In genomic region chr19:13051581-13052165, GRCh38 we compare ENCODE assay signal across 8 cellular contexts. TPM values are rescaled to one million over a fixed set of nuclear protein-coding genes. Genes with fewer than 3 reads are reported as not detected.
DNase-seq lines count a peak whose midpoint lies in the region; ATAC-seq and TF ChIP-seq lines count a peak whose summit lies in the region.

No MANE protein-coding gene starts in this region.

- H3K27me3 Mint-ChIP-seq in WTC11 (ENCODE audit: low read depth) = peaks cover 99% of the 10 kb centered on the region

- H3K27me3 ChIP-seq in KMS-11 (ENCODE audit: insufficient read depth, low read depth) (peaks cover 51% of the 10 kb centered on the region), psoas muscle (ENCODE audit: insufficient read depth in 3 of 3, low read length in 2 of 3) (no peaks in the 10 kb centered on the region)

- H3K27ac Mint-ChIP-seq in WTC11 = no peak overlapping the region

- DNase-seq in COLO668 (lab: John Stamatoyannopoulos, UW; ENCODE audit: unreplicated experiment) (peak; percentile 66), WTC11 (ENCODE audit: low spot score) (peak; percentile 89), fibroblast of villous mesenchyme (ENCODE audit: low read depth) (peak; percentile 78), psoas muscle (peak; percentile 74 to 88), NCI-H446 (lab: John Stamatoyannopoulos, UW) (no peak), GM20000 (ENCODE audit: low spot score) (no peak)

- CTCF ChIA-PET in WTC11 (lab: Charles Lee) = interaction anchor here (0.7 to 12.4 kb wide), 7 partner anchors 9 to 143 kb away, joined by 3 to 293 read pairs (median 40); no protein-coding TSS in a partner anchor

- POLR2A ChIA-PET in WTC11 (lab: Charles Lee) = no interaction called here

- peak overlapping the region; percentile 78 for H3K4me2 ChIP-seq in KMS-11

- H3K4me1 Mint-ChIP-seq in WTC11 = peaks cover 43% of the 10 kb centered on the region

- H3K4me3 ChIP-seq in KMS-11 (IDR thresholded peaks at IDR 0.05; ENCODE audit: insufficient read depth, low read depth, low read length) (no peak overlapping the region), fibroblast of villous mesenchyme (ENCODE audit: low read depth, low read length) (no peak overlapping the region), psoas muscle (peak overlapping the region; percentile 50)

- ATAC-seq in WTC11 (peak; percentile 79), psoas muscle (peak; percentile 70 to 82 (median 79)), HG03135 (IDR thresholded peaks at IDR 0.05; ENCODE audit: unreplicated experiment) (no peak)

- peak overlapping the region; percentile 57 for H3K4me3 Mint-ChIP-seq in WTC11

- H3K9me3 ChIP-seq in psoas muscle = no peaks in the 10 kb centered on the region

- WGBS in psoas muscle, 3 donors = 1 to 4% (median 3%) methylated on average over 18 to 23 of the region's 23 CpGs

- no peaks in the 10 kb centered on the region for H3K79me2 ChIP-seq in KMS-11 (ENCODE audit: insufficient read depth, low read depth)

- no peaks in the 10 kb centered on the region for H4K20me1 ChIP-seq in KMS-11 (ENCODE audit: insufficient read depth)

- no peak overlapping the region for H3K27ac ChIP-seq in KMS-11
- peak overlapping the region; percentile 81 for H3K27ac ChIP-seq in psoas muscle

- intact Hi-C loops in psoas muscle (cut with DNase I) = no loop called here

- H3K36me3 Mint-ChIP-seq in WTC11 = no peaks in the 10 kb centered on the region

- H3K9me3 Mint-ChIP-seq in WTC11 = no peaks in the 10 kb centered on the region

- peak overlapping the region; percentile 73 for H2AFZ ChIP-seq in KMS-11 (ENCODE audit: low read depth)

- no peak overlapping the region for H3K9ac ChIP-seq in KMS-11

- no peak for TF ChIP-seq CTCF in KMS-11 (conservative IDR thresholded peaks at IDR 0.05; ENCODE audit: low read depth, low read length)
- no peak for TF ChIP-seq CTCF in WTC11 (IDR thresholded peaks at IDR 0.05)
- no peak for TF ChIP-seq CTCF in fibroblast of villous mesenchyme (IDR thresholded peaks at IDR 0.05; ENCODE audit: insufficient read depth, low read depth, low read length)
- TF ChIP-seq CTCF in psoas muscle (IDR thresholded peaks at IDR 0.05) = no peak
- no peak for TF ChIP-seq CTCF in GM20000 (IDR thresholded peaks at IDR 0.05; ENCODE audit: extremely low read depth, missing control alignments)

- H3K4me1 ChIP-seq in KMS-11 (ENCODE audit: low read depth, poor library complexity, severe bottlenecking) = peaks cover 12% of the 10 kb centered on the region
- H3K4me1 ChIP-seq in psoas muscle = peaks cover 94% of the 10 kb centered on the region

- H3K36me3 ChIP-seq in KMS-11 (ENCODE audit: insufficient read depth) (no peaks in the 10 kb centered on the region), psoas muscle (ENCODE audit: insufficient read depth in 1 of 2, low read depth in 1 of 2) (no peaks in the 10 kb centered on the region)

TF ChIP-seq in WTC11, 78 proteins besides CTCF, POLR2A, EP300 and RAD21 (continues in another document):
- TF ChIP-seq HMGA2 (CRISPR knock-in tag; IDR thresholded peaks at IDR 0.05) = no peak
- TF ChIP-seq ATF1 (CRISPR knock-in tag; IDR thresholded peaks at IDR 0.05) = no peak
- TF ChIP-seq STAT6 (CRISPR knock-in tag; conservative IDR thresholded peaks at IDR 0.05; ENCODE audit: low read depth) = no peak
- TF ChIP-seq USF2 (CRISPR knock-in tag; IDR thresholded peaks at IDR 0.05) = peak; percentile 52
- TF ChIP-seq GABPB1 (CRISPR knock-in tag; IDR thresholded peaks at IDR 0.05) = 0 out of 2 replicates have a peak, but pooled peaks have one; percentile 10
- TF ChIP-seq MYBL2 (CRISPR knock-in tag; IDR thresholded peaks at IDR 0.05) = no peak
- TF ChIP-seq USF1 (CRISPR knock-in tag; IDR thresholded peaks at IDR 0.05) = peak; percentile 45; the same call in 1 of the 2 replicates
- no peak for TF ChIP-seq NR3C1 (CRISPR knock-in tag; conservative IDR thresholded peaks at IDR 0.05; ENCODE audit: low read depth)
- 0 out of 2 replicates have a peak, but pooled peaks have one; percentile 65 for TF ChIP-seq ZNF281 (CRISPR knock-in tag; IDR thresholded peaks at IDR 0.05)
- no peak for TF ChIP-seq NFYB (CRISPR knock-in tag; conservative IDR thresholded peaks at IDR 0.05; ENCODE audit: low read depth)
- no peak for TF ChIP-seq SOX15 (CRISPR knock-in tag; IDR thresholded peaks at IDR 0.05)
- TF ChIP-seq RELA (CRISPR knock-in tag; IDR thresholded peaks at IDR 0.05; ENCODE audit: borderline replicate concordance) = no peak
- no peak for TF ChIP-seq KAT7 (CRISPR knock-in tag; IDR thresholded peaks at IDR 0.05; ENCODE audit: borderline replicate concordance)
- peak; percentile 31; the same call in 1 of the 2 replicates for TF ChIP-seq MAX (CRISPR knock-in tag; IDR thresholded peaks at IDR 0.05)
- no peak for TF ChIP-seq GTF2I (CRISPR knock-in tag; conservative IDR thresholded peaks at IDR 0.05)
- no peak for TF ChIP-seq ATF2 (CRISPR knock-in tag; IDR thresholded peaks at IDR 0.05; ENCODE audit: borderline replicate concordance, low read depth)

RNA-seq across cellular contexts. Expression of gene LYL1, which starts 51.0 kb away (rescaled TPM):
- total RNA-seq in WTC11 (2021) = 0.60 to 1.2 TPM (median 0.66 TPM) in 3 replicates
- total RNA-seq in fibroblast of villous mesenchyme = 2.6 and 3.9 TPM in 2 replicates
- total RNA-seq in psoas muscle = 1 to 10 TPM; 2.1 to 4.6 (median 3.2) TPM
- 1 to 10 TPM; 1.1 to 3.4 (median 1.1) TPM for polyA plus RNA-seq in psoas muscle

RNA-seq across cellular contexts. Expression of gene NFIX, which starts 56.4 kb away (rescaled TPM):
- total RNA-seq in WTC11 (2021) (0.44 to 1.5 TPM (median 1.4 TPM) in 3 replicates), fibroblast of villous mesenchyme (29.6 and 30.2 TPM in 2 replicates), psoas muscle (100 to 1,000 TPM; 220 to 347 (median 268) TPM)
- 100 to 1,000 TPM in 1 of 3 donors, 10 to 100 TPM in 2; 22.2 to 158 (median 43.8) TPM for polyA plus RNA-seq in psoas muscle

Comparison
In these comparisons a context has a peak if more than half of its experiments do, and no peak if none do; other contexts are left out.
1. DNase-seq: peak in COLO668 (single experiment), WTC11 (single experiment), fibroblast of villous mesenchyme (single experiment) and psoas muscle (2 of 2); none in NCI-H446 (0 of 2) and GM20000 (single experiment).
2. RNA of gene NFIX, which starts 56.4 kb away (total RNA-seq): 220 to 347 TPM in psoas muscle and 29.6 to 30.2 TPM in fibroblast of villous mesenchyme; 0.44 to 1.5 TPM in WTC11; every median in the first group is over 10 times any median in the second.